In the genomic region with DNA sequence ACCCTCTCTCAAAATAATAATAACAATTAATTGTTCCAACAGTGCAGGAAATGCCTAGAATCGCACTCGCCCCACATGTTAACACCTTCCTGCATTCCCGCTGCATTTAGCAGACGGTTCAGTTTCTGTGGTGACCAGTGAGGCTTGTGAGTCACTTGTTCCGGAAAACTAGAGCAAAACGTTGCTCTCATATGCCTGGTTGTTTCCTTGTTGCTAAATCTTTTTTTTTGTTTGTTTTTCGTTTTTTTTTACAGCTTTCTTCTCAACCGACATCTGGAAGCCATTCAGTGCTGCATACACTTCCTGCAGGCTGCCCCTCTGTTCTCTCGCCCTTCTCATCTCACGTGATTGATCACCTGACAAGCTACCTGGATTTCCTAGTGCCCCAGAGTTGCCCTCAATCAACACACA, we compare ENCODE assay signal across 10 cellular contexts. TPM values are rescaled to one million over a fixed set of nuclear protein-coding genes. Genes with fewer than 3 reads are reported as not detected.
DNase-seq lines count a peak whose midpoint lies in the region; ATAC-seq and TF ChIP-seq lines count a peak whose summit lies in the region.
"Had no signal": no experiment of that assay in that cellular context is flagged by ENCODE, and none has a peak within 500 bp of the region (broad histone marks: within the 10 kb centered on the region; RNA-seq: fewer than 3 reads in every experiment).

No MANE protein-coding gene starts in this region.

- no peaks in the 10 kb centered on the region for H3K27me3 ChIP-seq in CD8-positive, alpha-beta memory T cell (ENCODE audit: insufficient read depth, low read length, poor library complexity, severe bottlenecking)
- peaks cover 17 to 54% of the 10 kb centered on the region in 2 experiments for H3K27me3 ChIP-seq in mesenchymal stem cell (ENCODE audit: control insufficient read depth in 1 of 2, insufficient read depth in 1 of 2, low read length in 2 of 2)
- no peaks in the 10 kb centered on the region for H3K27me3 ChIP-seq in endodermal cell (ENCODE audit: control insufficient read depth, insufficient read depth, low read length, poor library complexity, severe bottlenecking)

- H2BK5ac ChIP-seq in mesenchymal stem cell (ENCODE audit: low read depth, low read length, poor library complexity, severe bottlenecking): no peak overlapping the region

- H3K4me2 ChIP-seq in mesenchymal stem cell (ENCODE audit: low read length, poor library complexity, severe bottlenecking): no peak overlapping the region

- no peak overlapping the region for H4K8ac ChIP-seq in mesenchymal stem cell (ENCODE audit: low read length)

- no peak overlapping the region for H3K27ac ChIP-seq in CD8-positive, alpha-beta memory T cell (ENCODE audit: low read depth, low read length)
- H3K27ac ChIP-seq in mesenchymal stem cell (ENCODE audit: low read length, poor library complexity, severe bottlenecking) (no peak overlapping the region), endodermal cell (ENCODE audit: low read depth, low read length) (no peak overlapping the region)
- H3K27ac ChIP-seq: neutrophil had no signal

- no peaks in the 10 kb centered on the region for H3K79me1 ChIP-seq in mesenchymal stem cell (replicated peaks; ENCODE audit: low read length, poor library complexity, severe bottlenecking)

- H3K36me3 ChIP-seq in CD8-positive, alpha-beta memory T cell (ENCODE audit: insufficient read depth, low read length): no peaks in the 10 kb centered on the region
- H3K36me3 ChIP-seq in mesenchymal stem cell (ENCODE audit: control insufficient read depth in 1 of 2, insufficient read depth in 2 of 2, low read depth in 1 of 2, low read length in 2 of 2) (no peaks in the 10 kb centered on the region), endodermal cell (ENCODE audit: control insufficient read depth, insufficient read depth, low read length) (no peaks in the 10 kb centered on the region)
- H3K36me3 ChIP-seq: esophagus squamous epithelium, neutrophil had no signal

- H2BK12ac ChIP-seq in mesenchymal stem cell (ENCODE audit: low read length in 2 of 2): no peak overlapping the region

- H3K4me1 ChIP-seq in CD8-positive, alpha-beta memory T cell (ENCODE audit: insufficient read depth, low read length): no peaks in the 10 kb centered on the region
- H3K4me1 ChIP-seq in mesenchymal stem cell (ENCODE audit: control insufficient read depth, insufficient read depth, low read depth, low read length) (peaks cover 4% of the 10 kb centered on the region), endodermal cell (ENCODE audit: control insufficient read depth, insufficient read depth, low read length) (no peaks in the 10 kb centered on the region)

- peaks cover 6 to 8% (median 7%) of the 10 kb centered on the region in 3 donors for H3K4me1 Mint-ChIP-seq in CD8-positive, alpha-beta memory T cell
- H3K4me1 Mint-ChIP-seq in endodermal cell: no peaks in the 10 kb centered on the region

- H3K36me3 Mint-ChIP-seq in CD8-positive, alpha-beta memory T cell: no peaks in the 10 kb centered on the region
- no peaks in the 10 kb centered on the region for H3K36me3 Mint-ChIP-seq in endodermal cell (ENCODE audit: low read depth)

- 50% methylated on average over 10 of the region's 10 CpGs for WGBS in mesenchymal stem cell
- WGBS in endodermal cell (ENCODE audit: insufficient coverage in 1 of 2, insufficient read length in 1 of 2), 2 experiments: 88 to 89% methylated on average over 10 of the region's 10 CpGs

- no peak overlapping the region for H3K9ac ChIP-seq in mesenchymal stem cell (ENCODE audit: low read length)
- no peak overlapping the region for H3K9ac ChIP-seq in endodermal cell (ENCODE audit: extremely low read depth, low read length, poor library complexity, severe bottlenecking)

- ATAC-seq in HG03354 (IDR thresholded peaks at IDR 0.05; ENCODE audit: poor library complexity, severe bottlenecking, unreplicated experiment) (no peak), left cardiac atrium (no peak)

- no peak overlapping the region for H2BK120ac ChIP-seq in mesenchymal stem cell (ENCODE audit: low read depth, low read length)

- DNase-seq in CD8-positive, alpha-beta memory T cell: no peak
- DNase-seq in MV-4-11 (lab: John Stamatoyannopoulos, UW) (peak; percentile 88), choroid plexus epithelial cell (ENCODE audit: low read depth) (peak; percentile 61), mesenchymal stem cell (peak; percentile 71), NCI-H146 (lab: John Stamatoyannopoulos, UW) (no peak), endodermal cell (no peak), left cardiac atrium (no peak)
- DNase-seq: esophagus squamous epithelium had no signal

- no peak overlapping the region for H4K91ac ChIP-seq in mesenchymal stem cell (ENCODE audit: low read length)

- TF ChIP-seq CTCF in choroid plexus epithelial cell (conservative IDR thresholded peaks at IDR 0.05; ENCODE audit: low read depth, low read length) (no peak), endodermal cell (conservative IDR thresholded peaks at IDR 0.05) (no peak)

- no peak overlapping the region for H3K4me3 ChIP-seq in CD8-positive, alpha-beta memory T cell (ENCODE audit: low read length)
- H3K4me3 ChIP-seq in choroid plexus epithelial cell (ENCODE audit: low read depth, low read length) (no peak overlapping the region), mesenchymal stem cell (ENCODE audit: insufficient read depth in 1 of 2, low read depth in 1 of 2, low read length in 2 of 2) (no peak overlapping the region), endodermal cell (ENCODE audit: low read length) (no peak overlapping the region)
- H3K4me3 ChIP-seq: esophagus squamous epithelium had no signal

- no peak overlapping the region for H2AK5ac ChIP-seq in mesenchymal stem cell (ENCODE audit: low read length, severe bottlenecking)

- POLR2A ChIA-PET in CD8-positive, alpha-beta memory T cell (lab: Charles Lee): no interaction called here

- H2BK15ac ChIP-seq in mesenchymal stem cell (ENCODE audit: low read depth, poor library complexity, severe bottlenecking): no peak overlapping the region

- no peak overlapping the region for H3K4ac ChIP-seq in mesenchymal stem cell (ENCODE audit: low read depth in 1 of 2, low read length in 2 of 2)

- no peak overlapping the region for H3K23ac ChIP-seq in mesenchymal stem cell (ENCODE audit: low read length in 2 of 2)

- H3K14ac ChIP-seq in mesenchymal stem cell (ENCODE audit: low read length in 2 of 2): no peak overlapping the region

- H3K27me3 Mint-ChIP-seq in CD8-positive, alpha-beta memory T cell: peaks cover 19 to 37% of the 10 kb centered on the region in 2 donors
- H3K27me3 Mint-ChIP-seq in endodermal cell (ENCODE audit: insufficient read depth): peaks cover 15% of the 10 kb centered on the region

- H2AFZ ChIP-seq in mesenchymal stem cell (ENCODE audit: low read depth, low read length): no peak overlapping the region

- H3K9me3 ChIP-seq in CD8-positive, alpha-beta memory T cell (ENCODE audit: low read length): no peaks in the 10 kb centered on the region
- H3K9me3 ChIP-seq in mesenchymal stem cell (ENCODE audit: control insufficient read depth, low read length) (no peaks in the 10 kb centered on the region), endodermal cell (ENCODE audit: control insufficient read depth, low read length) (no peaks in the 10 kb centered on the region)
- H3K9me3 ChIP-seq: esophagus squamous epithelium, neutrophil had no signal

- H3K18ac ChIP-seq in mesenchymal stem cell (ENCODE audit: low read depth in 1 of 2, low read length in 2 of 2): no peak overlapping the region

- intact Hi-C loops in left cardiac atrium (cut with DNase I): no loop called here

- CTCF ChIA-PET in CD8-positive, alpha-beta memory T cell (lab: Charles Lee): no interaction called here

- H3K27ac Mint-ChIP-seq in CD8-positive, alpha-beta memory T cell: peak overlapping the region in 6 of 8 donors; percentile 29 to 86 (median 46)
- no peak overlapping the region for H3K27ac Mint-ChIP-seq in endodermal cell

- H3K4me3 Mint-ChIP-seq in CD8-positive, alpha-beta memory T cell: peak overlapping the region in 6 of 7 donors; percentile 5 to 60 (median 51)
- H3K4me3 Mint-ChIP-seq in endodermal cell: no peak overlapping the region

- H3K9me3 Mint-ChIP-seq in CD8-positive, alpha-beta memory T cell: peaks cover 0 to 2% (median 0%) of the 10 kb centered on the region in 5 donors
- peaks cover 2% of the 10 kb centered on the region for H3K9me3 Mint-ChIP-seq in endodermal cell

RNA-seq across cellular contexts. Expression of a gene that starts 56.9 kb away (rescaled TPM):
- not detected for total RNA-seq in CD8-positive, alpha-beta memory T cell
- not detected for polyA plus RNA-seq in CD8-positive, alpha-beta memory T cell
- 0.08 TPM for polyA plus RNA-seq in mesenchymal stem cell (2013, experiment 1 of 2)
- polyA plus RNA-seq in mesenchymal stem cell (2013, experiment 2 of 2): 0.04 TPM
- total RNA-seq in endodermal cell (10 to 100 TPM; 17.6 to 19.2 TPM), left cardiac atrium (not detected)
- polyA plus RNA-seq in endodermal cell (2013, experiment 1 of 2): 3.2 TPM
- 2.7 TPM for polyA plus RNA-seq in endodermal cell (2013, experiment 2 of 2)

Comparison
In these comparisons a context has a peak if more than half of its experiments do, and no peak if none do; other contexts are left out.
1. DNase-seq: peak in MV-4-11 (single experiment), choroid plexus epithelial cell (single experiment) and mesenchymal stem cell (single experiment); none in CD8-positive, alpha-beta memory T cell (0 of 5), NCI-H146 (single experiment), endodermal cell (single experiment) and left cardiac atrium (single experiment).
2. RNA of a gene that starts 56.9 kb away (total RNA-seq): 17.6 to 19.2 TPM in endodermal cell; not detected in left cardiac atrium and not detected in CD8-positive, alpha-beta memory T cell; every median in the first group is over 10 times any median in the second.